10 cellular contexts compared by ENCODE assay signal in the genomic region with DNA sequence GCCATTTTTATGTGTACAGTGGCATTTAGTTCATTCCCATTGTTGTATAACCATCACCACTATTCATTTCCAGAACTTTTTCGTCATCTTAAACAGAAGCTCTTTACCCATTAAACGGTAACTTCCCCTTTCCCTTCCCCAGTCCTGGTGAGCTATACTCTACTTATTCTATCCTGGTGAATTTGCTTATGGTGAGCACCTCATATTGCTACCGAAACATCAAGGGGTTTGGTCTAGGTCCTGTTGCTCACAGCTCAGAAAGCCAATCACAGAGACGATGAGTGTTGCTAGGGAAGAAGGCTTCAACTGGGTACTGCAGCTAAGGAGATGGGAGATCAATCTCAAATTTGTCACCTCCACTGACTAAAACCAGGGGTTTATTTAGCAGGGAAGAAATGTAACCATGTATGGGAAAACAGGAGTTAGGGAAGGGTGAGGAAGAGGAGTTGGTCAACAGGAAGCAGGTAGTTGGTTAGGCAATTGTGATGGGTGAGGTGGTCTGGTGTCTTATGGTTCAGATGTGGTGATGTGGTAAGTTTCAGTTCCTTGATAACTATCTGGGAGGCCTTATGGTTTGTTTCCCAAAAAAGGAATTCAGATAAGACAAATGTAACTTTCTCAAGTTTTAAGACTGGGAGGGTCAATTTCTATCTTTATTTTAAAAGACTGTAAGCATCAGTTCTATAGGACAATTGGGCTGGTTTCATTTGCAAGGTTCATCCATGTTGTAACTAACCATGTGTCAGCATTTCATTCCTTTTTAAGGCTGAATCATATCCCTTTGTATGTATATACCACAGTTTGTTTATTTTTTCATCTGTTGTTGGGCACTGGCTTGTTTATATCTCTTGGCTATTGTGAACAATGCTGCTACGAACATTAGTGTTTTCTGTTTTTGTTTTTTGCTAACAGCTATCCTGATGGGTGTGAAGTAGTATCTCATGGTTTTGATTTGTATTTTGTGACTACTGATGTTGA. TPM values are rescaled to one million over a fixed set of nuclear protein-coding genes. Genes with fewer than 3 reads are reported as not detected.
DNase-seq lines count a peak whose midpoint lies in the region; ATAC-seq, FAIRE-seq and TF ChIP-seq lines count a peak whose summit lies in the region.
"Had no signal": no experiment of that assay in that cellular context is flagged by ENCODE, and none has a peak within 500 bp of the region (broad histone marks: within the 10 kb centered on the region; RNA-seq: fewer than 3 reads in every experiment).

No MANE protein-coding gene starts in this region.

- ATAC-seq in GM19463 (IDR thresholded peaks at IDR 0.05; ENCODE audit: unreplicated experiment) = peak; percentile 100
- peak; percentile 67 for ATAC-seq in HG03196 (IDR thresholded peaks at IDR 0.05; ENCODE audit: unreplicated experiment)
- no peak for ATAC-seq in pancreas

- intact Hi-C loops in pancreas (cut with DNase I) = no loop called here

- 92 to 94% methylated on average over 5 of the region's 5 CpGs for WGBS in pancreas, 2 donors

- H3K36me3 ChIP-seq in adipocyte (ENCODE audit: control insufficient read depth, insufficient read depth, low read length, severe bottlenecking) (no peaks in the 10 kb centered on the region), pancreas (no peaks in the 10 kb centered on the region)

- H3K27me3 ChIP-seq in adipocyte (replicated peaks; ENCODE audit: control insufficient read depth, insufficient read depth, low read length) (no peaks in the 10 kb centered on the region), pancreas (no peaks in the 10 kb centered on the region)

- H3K9ac ChIP-seq in adipocyte (ENCODE audit: low read length) = no peak overlapping the region

- no peak overlapping the region for H3K27ac ChIP-seq in pancreas
- H3K27ac ChIP-seq: SK-N-MC had no signal

- no peak overlapping the region for H3K4me3 ChIP-seq in adipocyte (ENCODE audit: low read length)
- H3K4me3 ChIP-seq in pancreas = no peak overlapping the region
- H3K4me3 ChIP-seq: SK-N-MC had no signal

- DNase-seq in EL = peak; percentile 23
- DNase-seq in adipocyte (ENCODE audit: low read depth) = peak; percentile 44
- DNase-seq in stimulated activated naive CD4-positive, alpha-beta T cell treated with Interleukin-2 at 50 U/mL for 16 hours (lab: John Stamatoyannopoulos, UW) = no peak
- DNase-seq in RCC 7860 (ENCODE audit: low spot score) = no peak
- DNase-seq in pancreas = no peak
- DNase-seq in DMS153 (lab: John Stamatoyannopoulos, UW) = no peak

- H3K4me1 ChIP-seq in adipocyte (ENCODE audit: control insufficient read depth, insufficient read depth, low read length) = no peaks in the 10 kb centered on the region
- no peaks in the 10 kb centered on the region for H3K4me1 ChIP-seq in pancreas

- FAIRE-seq in RCC 7860 (lab: Jason Lieb, UNC) (no peak), pancreas (lab: Jason Lieb, UNC) (no peak)
- FAIRE-seq: colon had no signal

- no peak for TF ChIP-seq CTCF in pancreas (IDR thresholded peaks at IDR 0.05)

- H3K9me3 ChIP-seq in adipocyte (ENCODE audit: control insufficient read depth, low read length) (no peaks in the 10 kb centered on the region), pancreas (no peaks in the 10 kb centered on the region)

RNA-seq across cellular contexts. Expression of gene GOLGA8H, which starts 46.4 kb away (rescaled TPM):
- 1 to 10 TPM in 3 of 6 donors, under 1 TPM in 3; 0.60 to 1.8 (median 1.0) TPM for total RNA-seq in pancreas
- polyA plus RNA-seq in pancreas = 1 to 10 TPM in 1 of 2 donors, under 1 TPM in 1; 0.33 to 1.6 TPM

Comparison
In these comparisons a context has a peak if more than half of its experiments do, and no peak if none do; other contexts are left out.
1. DNase-seq: peak in EL (single experiment) and adipocyte (single experiment); none in stimulated activated naive CD4-positive, alpha-beta T cell treated with Interleukin-2 at 50 U/mL for 16 hours (single experiment), RCC 7860 (single experiment), pancreas (0 of 6) and DMS153 (single experiment).
2. ATAC-seq: peak in GM19463 (single experiment) and HG03196 (single experiment); none in pancreas (0 of 4).